ENCODE assay signal across 1 cellular context in genomic region chr6:89793586-89793985, GRCh38.
TF ChIP-seq lines count a peak whose summit lies in the region.

No MANE protein-coding gene starts in this region.

TF ChIP-seq in GM23338, 12 proteins besides CTCF, POLR2A, EP300 and RAD21 (continued from another document):
- TF ChIP-seq, protein P1, sequence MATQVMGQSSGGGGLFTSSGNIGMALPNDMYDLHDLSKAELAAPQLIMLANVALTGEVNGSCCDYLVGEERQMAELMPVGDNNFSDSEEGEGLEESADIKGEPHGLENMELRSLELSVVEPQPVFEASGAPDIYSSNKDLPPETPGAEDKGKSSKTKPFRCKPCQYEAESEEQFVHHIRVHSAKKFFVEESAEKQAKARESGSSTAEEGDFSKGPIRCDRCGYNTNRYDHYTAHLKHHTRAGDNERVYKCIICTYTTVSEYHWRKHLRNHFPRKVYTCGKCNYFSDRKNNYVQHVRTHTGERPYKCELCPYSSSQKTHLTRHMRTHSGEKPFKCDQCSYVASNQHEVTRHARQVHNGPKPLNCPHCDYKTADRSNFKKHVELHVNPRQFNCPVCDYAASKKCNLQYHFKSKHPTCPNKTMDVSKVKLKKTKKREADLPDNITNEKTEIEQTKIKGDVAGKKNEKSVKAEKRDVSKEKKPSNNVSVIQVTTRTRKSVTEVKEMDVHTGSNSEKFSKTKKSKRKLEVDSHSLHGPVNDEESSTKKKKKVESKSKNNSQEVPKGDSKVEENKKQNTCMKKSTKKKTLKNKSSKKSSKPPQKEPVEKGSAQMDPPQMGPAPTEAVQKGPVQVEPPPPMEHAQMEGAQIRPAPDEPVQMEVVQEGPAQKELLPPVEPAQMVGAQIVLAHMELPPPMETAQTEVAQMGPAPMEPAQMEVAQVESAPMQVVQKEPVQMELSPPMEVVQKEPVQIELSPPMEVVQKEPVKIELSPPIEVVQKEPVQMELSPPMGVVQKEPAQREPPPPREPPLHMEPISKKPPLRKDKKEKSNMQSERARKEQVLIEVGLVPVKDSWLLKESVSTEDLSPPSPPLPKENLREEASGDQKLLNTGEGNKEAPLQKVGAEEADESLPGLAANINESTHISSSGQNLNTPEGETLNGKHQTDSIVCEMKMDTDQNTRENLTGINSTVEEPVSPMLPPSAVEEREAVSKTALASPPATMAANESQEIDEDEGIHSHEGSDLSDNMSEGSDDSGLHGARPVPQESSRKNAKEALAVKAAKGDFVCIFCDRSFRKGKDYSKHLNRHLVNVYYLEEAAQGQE (IDR thresholded peaks at IDR 0.05; ENCODE audit: unreplicated experiment): no peak
- TF ChIP-seq EZH2phosphoT487 (IDR thresholded peaks at IDR 0.05; ENCODE audit: unreplicated experiment): no peak
- TF ChIP-seq STAT1 (IDR thresholded peaks at IDR 0.05; ENCODE audit: unreplicated experiment): no peak
- TF ChIP-seq, protein P2, sequence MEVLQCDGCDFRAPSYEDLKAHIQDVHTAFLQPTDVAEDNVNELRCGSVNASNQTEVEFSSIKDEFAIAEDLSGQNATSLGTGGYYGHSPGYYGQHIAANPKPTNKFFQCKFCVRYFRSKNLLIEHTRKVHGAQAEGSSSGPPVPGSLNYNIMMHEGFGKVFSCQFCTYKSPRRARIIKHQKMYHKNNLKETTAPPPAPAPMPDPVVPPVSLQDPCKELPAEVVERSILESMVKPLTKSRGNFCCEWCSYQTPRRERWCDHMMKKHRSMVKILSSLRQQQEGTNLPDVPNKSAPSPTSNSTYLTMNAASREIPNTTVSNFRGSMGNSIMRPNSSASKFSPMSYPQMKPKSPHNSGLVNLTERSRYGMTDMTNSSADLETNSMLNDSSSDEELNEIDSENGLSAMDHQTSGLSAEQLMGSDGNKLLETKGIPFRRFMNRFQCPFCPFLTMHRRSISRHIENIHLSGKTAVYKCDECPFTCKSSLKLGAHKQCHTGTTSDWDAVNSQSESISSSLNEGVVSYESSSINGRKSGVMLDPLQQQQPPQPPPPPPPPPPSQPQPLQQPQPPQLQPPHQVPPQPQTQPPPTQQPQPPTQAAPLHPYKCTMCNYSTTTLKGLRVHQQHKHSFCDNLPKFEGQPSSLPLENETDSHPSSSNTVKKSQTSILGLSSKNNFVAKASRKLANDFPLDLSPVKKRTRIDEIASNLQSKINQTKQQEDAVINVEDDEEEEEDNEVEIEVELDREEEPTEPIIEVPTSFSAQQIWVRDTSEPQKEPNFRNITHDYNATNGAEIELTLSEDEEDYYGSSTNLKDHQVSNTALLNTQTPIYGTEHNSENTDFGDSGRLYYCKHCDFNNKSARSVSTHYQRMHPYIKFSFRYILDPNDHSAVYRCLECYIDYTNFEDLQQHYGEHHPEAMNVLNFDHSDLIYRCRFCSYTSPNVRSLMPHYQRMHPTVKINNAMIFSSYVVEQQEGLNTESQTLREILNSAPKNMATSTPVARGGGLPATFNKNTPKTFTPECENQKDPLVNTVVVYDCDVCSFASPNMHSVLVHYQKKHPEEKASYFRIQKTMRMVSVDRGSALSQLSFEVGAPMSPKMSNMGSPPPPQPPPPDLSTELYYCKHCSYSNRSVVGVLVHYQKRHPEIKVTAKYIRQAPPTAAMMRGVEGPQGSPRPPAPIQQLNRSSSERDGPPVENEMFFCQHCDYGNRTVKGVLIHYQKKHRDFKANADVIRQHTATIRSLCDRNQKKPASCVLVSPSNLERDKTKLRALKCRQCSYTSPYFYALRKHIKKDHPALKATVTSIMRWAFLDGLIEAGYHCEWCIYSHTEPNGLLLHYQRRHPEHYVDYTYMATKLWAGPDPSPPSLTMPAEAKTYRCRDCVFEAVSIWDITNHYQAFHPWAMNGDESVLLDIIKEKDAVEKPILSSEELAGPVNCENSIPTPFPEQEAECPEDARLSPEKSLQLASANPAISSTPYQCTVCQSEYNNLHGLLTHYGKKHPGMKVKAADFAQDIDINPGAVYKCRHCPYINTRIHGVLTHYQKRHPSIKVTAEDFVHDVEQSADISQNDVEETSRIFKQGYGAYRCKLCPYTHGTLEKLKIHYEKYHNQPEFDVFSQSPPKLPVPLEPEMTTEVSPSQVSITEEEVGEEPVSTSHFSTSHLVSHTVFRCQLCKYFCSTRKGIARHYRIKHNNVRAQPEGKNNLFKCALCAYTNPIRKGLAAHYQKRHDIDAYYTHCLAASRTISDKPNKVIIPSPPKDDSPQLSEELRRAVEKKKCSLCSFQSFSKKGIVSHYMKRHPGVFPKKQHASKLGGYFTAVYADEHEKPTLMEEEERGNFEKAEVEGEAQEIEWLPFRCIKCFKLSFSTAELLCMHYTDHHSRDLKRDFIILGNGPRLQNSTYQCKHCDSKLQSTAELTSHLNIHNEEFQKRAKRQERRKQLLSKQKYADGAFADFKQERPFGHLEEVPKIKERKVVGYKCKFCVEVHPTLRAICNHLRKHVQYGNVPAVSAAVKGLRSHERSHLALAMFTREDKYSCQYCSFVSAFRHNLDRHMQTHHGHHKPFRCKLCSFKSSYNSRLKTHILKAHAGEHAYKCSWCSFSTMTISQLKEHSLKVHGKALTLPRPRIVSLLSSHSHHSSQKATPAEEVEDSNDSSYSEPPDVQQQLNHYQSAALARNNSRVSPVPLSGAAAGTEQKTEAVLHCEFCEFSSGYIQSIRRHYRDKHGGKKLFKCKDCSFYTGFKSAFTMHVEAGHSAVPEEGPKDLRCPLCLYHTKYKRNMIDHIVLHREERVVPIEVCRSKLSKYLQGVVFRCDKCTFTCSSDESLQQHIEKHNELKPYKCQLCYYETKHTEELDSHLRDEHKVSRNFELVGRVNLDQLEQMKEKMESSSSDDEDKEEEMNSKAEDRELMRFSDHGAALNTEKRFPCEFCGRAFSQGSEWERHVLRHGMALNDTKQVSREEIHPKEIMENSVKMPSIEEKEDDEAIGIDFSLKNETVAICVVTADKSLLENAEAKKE (CRISPR knock-in tag; IDR thresholded peaks at IDR 0.05): no peak
- TF ChIP-seq ZNF331 (CRISPR knock-in tag; IDR thresholded peaks at IDR 0.05; ENCODE audit: low read depth): no peak
- no peak for TF ChIP-seq JUNB (IDR thresholded peaks at IDR 0.05; ENCODE audit: unreplicated experiment)
- TF ChIP-seq CREB1 (CRISPR knock-in tag; IDR thresholded peaks at IDR 0.05; ENCODE audit: low read depth): no peak
- TF ChIP-seq ETS1 (IDR thresholded peaks at IDR 0.05): no peak
- TF ChIP-seq EZH2 (IDR thresholded peaks at IDR 0.05; ENCODE audit: low read depth, unreplicated experiment): no peak
